Comparison of ENCODE assay signal across 1 cellular context in genomic region chr3:123080864-123081562, GRCh38.
A peak's percentile ranks its signal among the peaks of the same experiment; 100 is the strongest.
TF ChIP-seq lines count a peak whose summit lies in the region.

No MANE protein-coding gene starts in this region.

TF ChIP-seq in K562, 482 proteins besides CTCF, POLR2A, EP300 and RAD21 (continued from another document and continues in another):
- TF ChIP-seq ATF2 (CRISPR knock-in tag; IDR thresholded peaks at IDR 0.05), result no peak
- no peak for TF ChIP-seq CGGBP1 (CRISPR knock-in tag; IDR thresholded peaks at IDR 0.05)
- no peak for TF ChIP-seq NR2C1 (IDR thresholded peaks at IDR 0.05)
- peak; percentile 38; the same call in 1 of the 2 replicates for TF ChIP-seq NR2C1 (tag; IDR thresholded peaks at IDR 0.05)
- TF ChIP-seq NCOR1 (IDR thresholded peaks at IDR 0.05), result peak; percentile 56
- no peak for TF ChIP-seq CBX8 (IDR thresholded peaks at IDR 0.05; ENCODE audit: borderline replicate concordance, extremely low read depth, low read depth, low read length, poor library complexity, severe bottlenecking)
- no peak for TF ChIP-seq HMG20B (CRISPR knock-in tag; IDR thresholded peaks at IDR 0.05)
- TF ChIP-seq CTBP1 (IDR thresholded peaks at IDR 0.05; ENCODE audit: borderline replicate concordance), result peak; percentile 77; the same call in 1 of the 2 replicates
- 0 out of 2 replicates have a peak, but pooled peaks have one; percentile 30 for TF ChIP-seq ZNF644 (tag; IDR thresholded peaks at IDR 0.05; ENCODE audit: low read depth)
- no peak for TF ChIP-seq TSC22D4 (tag; IDR thresholded peaks at IDR 0.05)
- TF ChIP-seq TAF15 (IDR thresholded peaks at IDR 0.05; ENCODE audit: low read depth, low read length), result no peak
- no peak for TF ChIP-seq SIN3B (IDR thresholded peaks at IDR 0.05; ENCODE audit: low read depth)
- no peak for TF ChIP-seq ZBTB43 (CRISPR knock-in tag; IDR thresholded peaks at IDR 0.05)
- no peak for TF ChIP-seq ZNF280B (CRISPR knock-in tag; IDR thresholded peaks at IDR 0.05)
- peak; percentile 52; the same call in 1 of the 2 replicates for TF ChIP-seq HLTF (IDR thresholded peaks at IDR 0.05)
- no peak for TF ChIP-seq ZFP36 (IDR thresholded peaks at IDR 0.05; ENCODE audit: low read depth, low read length, partially characterized antibody)
- TF ChIP-seq ATF3 (IDR thresholded peaks at IDR 0.05), result peak; percentile 47
- TF ChIP-seq ATF3 (CRISPR knock-in tag; conservative IDR thresholded peaks at IDR 0.05), result no peak
- TF ChIP-seq ZFP1 (CRISPR knock-in tag; IDR thresholded peaks at IDR 0.05), result no peak
- no peak for TF ChIP-seq SMAD1 (IDR thresholded peaks at IDR 0.05; ENCODE audit: low read depth, low read length, partially characterized antibody)
- no peak for TF ChIP-seq ZFP30 (CRISPR knock-in tag; IDR thresholded peaks at IDR 0.05; ENCODE audit: borderline replicate concordance)
- TF ChIP-seq C11orf30 (IDR thresholded peaks at IDR 0.05; ENCODE audit: low read depth), result peak; percentile 80
- peak in 1 of 2 experiments; percentile 46; a peak in 1 of 4 replicates for TF ChIP-seq TBL1XR1 (IDR thresholded peaks at IDR 0.05; ENCODE audit: low read length in 2 of 2)
- no peak for TF ChIP-seq THAP12 (CRISPR knock-in tag; IDR thresholded peaks at IDR 0.05)
- no peak for TF ChIP-seq ZBTB8A (IDR thresholded peaks at IDR 0.05; ENCODE audit: partially characterized antibody)
- no peak for TF ChIP-seq MCM2 (IDR thresholded peaks at IDR 0.05; ENCODE audit: low read depth)
- no peak for TF ChIP-seq HEY1 (CRISPR knock-in tag; IDR thresholded peaks at IDR 0.05; ENCODE audit: borderline replicate concordance)
- no peak for TF ChIP-seq SMARCC2 (IDR thresholded peaks at IDR 0.05; ENCODE audit: low read depth)
- TF ChIP-seq NFATC3 (IDR thresholded peaks at IDR 0.05), result no peak
- TF ChIP-seq ZBTB7A (IDR thresholded peaks at IDR 0.05; ENCODE audit: borderline replicate concordance, control insufficient read depth, low read depth, low read length), result no peak
- no peak for TF ChIP-seq STAG1 (CRISPR knock-in tag; IDR thresholded peaks at IDR 0.05; ENCODE audit: borderline replicate concordance)
- no peak for TF ChIP-seq ZNF511 (CRISPR knock-in tag; IDR thresholded peaks at IDR 0.05)
- peak; percentile 47; the same call in 1 of the 2 replicates for TF ChIP-seq FOXM1 (IDR thresholded peaks at IDR 0.05; ENCODE audit: low read depth)
- TF ChIP-seq FOXM1 (CRISPR knock-in tag; IDR thresholded peaks at IDR 0.05; ENCODE audit: low read depth), result no peak
- TF ChIP-seq FOS (IDR thresholded peaks at IDR 0.05; ENCODE audit: extremely low read depth, insufficient read length), result no peak
- no peak for TF ChIP-seq ELK3 (CRISPR knock-in tag; IDR thresholded peaks at IDR 0.05)
- no peak for TF ChIP-seq ARID2 (IDR thresholded peaks at IDR 0.05)
- no peak for TF ChIP-seq DLX4 (CRISPR knock-in tag; IDR thresholded peaks at IDR 0.05)
- no peak for TF ChIP-seq HDAC8 (tag; IDR thresholded peaks at IDR 0.05)
- no peak for TF ChIP-seq PHF8 (IDR thresholded peaks at IDR 0.05; ENCODE audit: borderline replicate concordance, low read length)
- TF ChIP-seq TCF15 (CRISPR knock-in tag; IDR thresholded peaks at IDR 0.05), result no peak
- no peak for TF ChIP-seq NCOA6 (IDR thresholded peaks at IDR 0.05)
- peak; percentile 60 for TF ChIP-seq VEZF1 (CRISPR knock-in tag; IDR thresholded peaks at IDR 0.05)
- peak; percentile 74 for TF ChIP-seq NFE2 (IDR thresholded peaks at IDR 0.05; ENCODE audit: low read depth)
- TF ChIP-seq NR2C2 (CRISPR knock-in tag; IDR thresholded peaks at IDR 0.05), result no peak
- TF ChIP-seq NR2C2 (tag; IDR thresholded peaks at IDR 0.05), result no peak
- TF ChIP-seq ZKSCAN3 (CRISPR knock-in tag; IDR thresholded peaks at IDR 0.05), result no peak
- TF ChIP-seq DACH1 (IDR thresholded peaks at IDR 0.05; ENCODE audit: partially characterized antibody), result peak; percentile 57
- no peak for TF ChIP-seq TGIF2 (CRISPR knock-in tag; IDR thresholded peaks at IDR 0.05)
- no peak for TF ChIP-seq GABPA (tag; conservative IDR thresholded peaks at IDR 0.05; ENCODE audit: low read depth)
- TF ChIP-seq HES1 (IDR thresholded peaks at IDR 0.05; ENCODE audit: low read depth), result no peak
- TF ChIP-seq TRIM25 (IDR thresholded peaks at IDR 0.05; ENCODE audit: borderline replicate concordance), result no peak
- TF ChIP-seq NCOA2 (IDR thresholded peaks at IDR 0.05; ENCODE audit: partially characterized antibody in 2 of 2), result peak in 1 of 2 experiments; percentile 69
- no peak for TF ChIP-seq SNIP1 (IDR thresholded peaks at IDR 0.05; ENCODE audit: low read depth)
